16 cellular contexts compared by ENCODE assay signal in the genomic region with DNA sequence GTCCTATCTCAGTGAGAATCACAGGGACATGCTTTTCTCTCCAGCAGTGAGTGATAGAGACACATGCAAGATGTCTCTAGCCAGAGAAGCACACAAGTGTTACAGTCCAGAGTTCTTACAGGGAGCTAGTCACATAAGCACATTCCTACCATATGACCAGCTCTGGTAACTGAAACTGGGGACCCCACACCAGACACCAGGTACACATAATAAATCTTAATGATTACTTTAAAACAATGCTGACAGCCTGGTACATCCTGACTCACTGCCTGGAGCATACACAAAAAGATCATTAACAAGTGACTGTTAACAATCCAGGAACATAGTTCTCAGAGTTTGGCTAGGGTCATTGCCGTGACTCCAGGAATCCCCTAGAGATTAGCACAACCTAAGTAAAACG. TPM values are rescaled to one million over a fixed set of nuclear protein-coding genes. Genes with fewer than 3 reads are reported as not detected.
DNase-seq lines count a peak whose midpoint lies in the region; ATAC-seq and TF ChIP-seq lines count a peak whose summit lies in the region.
"Had no signal": no experiment of that assay in that cellular context is flagged by ENCODE, and none has a peak within 500 bp of the region (broad histone marks: within the 10 kb centered on the region; RNA-seq: fewer than 3 reads in every experiment).

No MANE protein-coding gene starts in this region.

- H3K27ac Mint-ChIP-seq in progenitor cell of endocrine pancreas, result peak overlapping the region; percentile 78
- H3K27ac Mint-ChIP-seq: dendritic cell treated with granulocyte-macrophage colony-stimulating factor and Interleukin-4, amounts not matched to agents 40 ng/mL and 50 ng/mL, for 4 days had no signal

- H3K27ac ChIP-seq in RWPE1, result no peak overlapping the region
- H3K27ac ChIP-seq: BLaER1 treated with 17β-estradiol and CSF1 and Interleukin-3, amounts not matched to agents 10 nM and 100 nM had no signal

- no peak overlapping the region for H3K4me3 Mint-ChIP-seq in progenitor cell of endocrine pancreas (ENCODE audit: low read depth)
- H3K4me3 Mint-ChIP-seq in activated T-cell treated with anti-CD3 and anti-CD28 coated beads, Interleukin-2, amount 50 U/mL, for 4 hours, result no peak overlapping the region
- H3K4me3 Mint-ChIP-seq: dendritic cell treated with granulocyte-macrophage colony-stimulating factor and Interleukin-4, amounts not matched to agents 40 ng/mL and 50 ng/mL, for 4 days had no signal

- POLR2A ChIA-PET in RWPE1 (lab: Yijun Ruan, JAX; ENCODE audit: low non-redundant PET), result no interaction called here

- no peak for ATAC-seq in GM19023 (IDR thresholded peaks at IDR 0.05; ENCODE audit: unreplicated experiment)
- no peak for ATAC-seq in activated T-cell treated with anti-CD3 and anti-CD28 coated beads, Interleukin-2, amount 50 U/mL, for 4 hours
- ATAC-seq: K562; stimulated activated naive CD8-positive, alpha-beta T cell treated with anti-CD3 and anti-CD28 coated beads, Interleukin-15, Interleukin-2, amounts not matched to agents 100 U/mL and 50 U/mL, for 24 hours had no signal

- peaks cover 24% of the 10 kb centered on the region for H3K36me3 Mint-ChIP-seq in progenitor cell of endocrine pancreas (ENCODE audit: insufficient read depth)
- H3K36me3 Mint-ChIP-seq in activated T-cell treated with anti-CD3 and anti-CD28 coated beads, Interleukin-2, amount 50 U/mL, for 4 hours (ENCODE audit: insufficient read depth), result peaks cover 18% of the 10 kb centered on the region

- peaks cover 5% of the 10 kb centered on the region for H3K4me1 Mint-ChIP-seq in progenitor cell of endocrine pancreas (ENCODE audit: low read depth)
- H3K4me1 Mint-ChIP-seq in activated T-cell treated with anti-CD3 and anti-CD28 coated beads, Interleukin-2, amount 50 U/mL, for 4 hours (ENCODE audit: low read depth), result peaks cover 1% of the 10 kb centered on the region

- DNase-seq in Daoy (ENCODE audit: low read depth), result peak; percentile 68
- DNase-seq in RWPE1 (ENCODE audit: low spot score), result peak; percentile 11
- DNase-seq in fibroblast of villous mesenchyme (ENCODE audit: low read depth), result peak; percentile 67
- no peak for DNase-seq in progenitor cell of endocrine pancreas (ENCODE audit: low spot score, unreplicated experiment)
- DNase-seq in activated T-cell treated with anti-CD3 and anti-CD28 coated beads, Interleukin-2, amount 50 U/mL, for 4 hours, result no peak
- no peak for DNase-seq in NCI-H1105 (lab: John Stamatoyannopoulos, UW)
- no peak for DNase-seq in stimulated activated CD4-positive, alpha-beta T cell treated with anti-CD3 and anti-CD28 coated beads, Interleukin-4, amount 100 ng/mL, for 1 hour
- DNase-seq: GF-D8; NCI-H1694; NCI-H748 treated with DMSO at 0.1 percent for 48 hours; occipital lobe; stimulated activated naive CD8-positive, alpha-beta T cell treated with anti-CD3 and anti-CD28 coated beads, Interleukin-15, Interleukin-2, amounts not matched to agents 100 U/mL and 50 U/mL, for 24 hours had no signal

- peaks cover 20% of the 10 kb centered on the region for H3K9me3 Mint-ChIP-seq in progenitor cell of endocrine pancreas (ENCODE audit: low read depth)
- H3K9me3 Mint-ChIP-seq in activated T-cell treated with anti-CD3 and anti-CD28 coated beads, Interleukin-2, amount 50 U/mL, for 4 hours, result peaks cover 8% of the 10 kb centered on the region

- H3K4me3 ChIP-seq in fibroblast of villous mesenchyme (ENCODE audit: low read depth, low read length), result no peak overlapping the region
- H3K4me3 ChIP-seq: BLaER1 treated with 17β-estradiol and CSF1 and Interleukin-3, amounts not matched to agents 10 nM and 100 nM; K562 had no signal

- CTCF ChIA-PET in RWPE1 (lab: Yijun Ruan, JAX), result no interaction called here

- TF ChIP-seq CTCF in RWPE1 (conservative IDR thresholded peaks at IDR 0.05; ENCODE audit: low read depth) (no peak), fibroblast of villous mesenchyme (IDR thresholded peaks at IDR 0.05; ENCODE audit: insufficient read depth, low read depth, low read length) (no peak), progenitor cell of endocrine pancreas (IDR thresholded peaks at IDR 0.05; ENCODE audit: unreplicated experiment) (no peak)

- no peaks in the 10 kb centered on the region for H3K27me3 Mint-ChIP-seq in progenitor cell of endocrine pancreas
- no peaks in the 10 kb centered on the region for H3K27me3 Mint-ChIP-seq in activated T-cell treated with anti-CD3 and anti-CD28 coated beads, Interleukin-2, amount 50 U/mL, for 4 hours (ENCODE audit: low read depth)
- H3K27me3 Mint-ChIP-seq: dendritic cell treated with granulocyte-macrophage colony-stimulating factor and Interleukin-4, amounts not matched to agents 40 ng/mL and 50 ng/mL, for 4 days had no signal

RNA-seq across cellular contexts. Expression of a gene that starts 53.6 kb away (rescaled TPM):
- 65.4 and 95.4 TPM in 2 replicates for total RNA-seq in Daoy (2014; rRNA removed; shearing (Covaris generic))
- total RNA-seq in fibroblast of villous mesenchyme (56.7 and 82.9 TPM in 2 replicates), progenitor cell of endocrine pancreas (92.1 and 92.8 TPM in 2 replicates)
- total RNA-seq in activated T-cell treated with anti-CD3 and anti-CD28 coated beads, Interleukin-2, amount 50 U/mL, for 4 hours, result 10 to 100 TPM; 39.5 to 47.0 (median 43.9) TPM

Comparison
In these comparisons a context has a peak if more than half of its experiments do, and no peak if none do; other contexts are left out.
1. DNase-seq: peak in Daoy (single experiment), RWPE1 (single experiment) and fibroblast of villous mesenchyme (single experiment); none in progenitor cell of endocrine pancreas (single experiment), activated T-cell treated with anti-CD3 and anti-CD28 coated beads, Interleukin-2, amount 50 U/mL, for 4 hours (single experiment), NCI-H1105 (single experiment) and stimulated activated CD4-positive, alpha-beta T cell treated with anti-CD3 and anti-CD28 coated beads, Interleukin-4, amount 100 ng/mL, for 1 hour (single experiment).